Comparison of ENCODE assay signal across 8 cellular contexts in the genomic region with DNA sequence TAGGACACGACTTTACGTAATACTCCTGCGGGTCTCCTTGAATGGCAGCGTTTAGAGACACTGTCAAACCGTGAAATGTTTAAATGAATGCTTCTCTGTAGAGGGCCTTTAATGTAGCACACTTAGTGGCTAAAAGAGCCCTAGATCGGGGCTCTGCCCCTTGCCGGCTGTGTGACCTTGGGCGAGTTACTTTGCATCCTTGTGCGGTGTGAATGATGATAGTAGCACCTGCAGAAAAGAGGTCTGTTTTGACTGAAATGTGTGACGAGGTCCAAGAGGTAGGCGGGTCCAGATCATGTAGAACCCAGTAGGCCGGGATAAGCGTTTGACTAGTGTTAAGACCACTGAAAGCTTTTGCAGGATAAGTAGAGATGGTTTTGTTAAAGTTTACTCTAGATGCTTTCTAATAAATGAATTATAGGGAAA. TPM values are rescaled to one million over a fixed set of nuclear protein-coding genes. Genes with fewer than 3 reads are reported as not detected.
DNase-seq lines count a peak whose midpoint lies in the region; ATAC-seq, FAIRE-seq and TF ChIP-seq lines count a peak whose summit lies in the region.

No MANE protein-coding gene starts in this region.

- WGBS in IMR-90 (ENCODE audit: extremely low coverage in 2 of 2, insufficient read length in 1 of 2), 2 experiments, result 0% methylated on average over 9 of the region's 13 CpGs; no CpG with 5 or more reads in 1 of the 2 experiments

- H3K4me3 ChIP-seq in IMR-90 (ENCODE audit: insufficient read depth, low read depth, low read length) (peak overlapping the region; percentile 91), astrocyte (ENCODE audit: insufficient read depth, low read depth, low read length) (peak overlapping the region; percentile 98), thoracic aorta (peak overlapping the region; percentile 90)

- H2BK120ac ChIP-seq in IMR-90 (ENCODE audit: low read depth, low read length), result no peak overlapping the region

- H3K4me1 ChIP-seq in IMR-90 (ENCODE audit: control insufficient read depth, insufficient read depth, low read length) (peaks cover 4% of the 10 kb centered on the region; the same call in 1 of the 2 replicates), astrocyte (ENCODE audit: insufficient read depth, low read length) (peaks cover 15% of the 10 kb centered on the region), thoracic aorta (ENCODE audit: control insufficient read depth in 1 of 2, low read depth in 2 of 2) (peaks cover 21 to 33% of the 10 kb centered on the region in 2 donors)

- peak overlapping the region; percentile 99 for H3K4me3 Mint-ChIP-seq in astrocyte (ENCODE audit: unreplicated experiment)

- peaks cover 41% of the 10 kb centered on the region for H4K20me1 ChIP-seq in IMR-90 (ENCODE audit: insufficient read depth, low read length)
- peaks cover 45% of the 10 kb centered on the region for H4K20me1 ChIP-seq in astrocyte (ENCODE audit: insufficient read depth, low read length)

- no peak overlapping the region for H3K18ac ChIP-seq in IMR-90 (ENCODE audit: low read depth, low read length)

- BruUV-seq in IMR-90 (replicated peaks; lab: Mats Ljungman, UMichigan), result TSS peak; percentile 51

- no peak for FAIRE-seq in astrocyte (lab: Jason Lieb, UNC)

- peaks cover 59% of the 10 kb centered on the region for H3K79me2 ChIP-seq in astrocyte (ENCODE audit: insufficient read depth, low read length)

- H3K23ac ChIP-seq in IMR-90 (ENCODE audit: low read depth, low read length), result peak overlapping the region; percentile 67

- peak overlapping the region; percentile 96 for H2AFZ ChIP-seq in IMR-90 (replicated peaks; ENCODE audit: low read length, poor library complexity)
- H2AFZ ChIP-seq in astrocyte (ENCODE audit: low read depth, low read length), result peak overlapping the region; percentile 92

- no peak overlapping the region for H4K91ac ChIP-seq in IMR-90 (ENCODE audit: insufficient read depth, low read depth, low read length)

- dilution Hi-C loops in IMR-90 (cut with HindIII; ENCODE audit: low sequenced_read_pairs, unreplicated experiment), result no loop called here

- DNase-seq in IMR-90, result no peak
- DNase-seq in astrocyte (ENCODE audit: low read depth), result no peak
- DNase-seq in kidney glomerular epithelial cell (lab: John Stamatoyannopoulos, UW), result peak; percentile 29
- DNase-seq in thoracic aorta (ENCODE audit: low spot score), result no peak
- DNase-seq in COLO829 (ENCODE audit: low spot score), result no peak
- DNase-seq in NCI-H2196 treated with DMSO at 0.1 percent for 48 hours (lab: John Stamatoyannopoulos, UW; ENCODE audit: unreplicated experiment), result no peak

- H2BK15ac ChIP-seq in IMR-90 (ENCODE audit: low read depth, low read length), result no peak overlapping the region

- TF ChIP-seq RAD21 in IMR-90 (IDR thresholded peaks at IDR 0.05; ENCODE audit: low read length), result no peak

- H2BK5ac ChIP-seq in IMR-90 (ENCODE audit: low read depth, low read length, poor library complexity, severe bottlenecking), result peak overlapping the region; percentile 83

- H3K4me2 ChIP-seq in IMR-90 (ENCODE audit: low read depth, low read length) (peak overlapping the region; percentile 96), astrocyte (ENCODE audit: low read length) (peak overlapping the region; percentile 89)

- intact Hi-C loops in IMR-90 (cut with micrococcal nuclease), result loop anchor here (1.0 kb wide), 1 partner anchor 44 kb away; a partner anchor contains a TSS

- in situ Hi-C loops in IMR-90 (cut with MboI; ENCODE audit: low sequenced_read_pairs), result no loop called here

- H3K27ac ChIP-seq in IMR-90 (ENCODE audit: insufficient read depth, low read length) (peak overlapping the region; percentile 94), astrocyte (ENCODE audit: low read depth, low read length) (peak overlapping the region; percentile 98), thoracic aorta (peak overlapping the region; percentile 90 to 93)

- H3K9me3 ChIP-seq in IMR-90 (ENCODE audit: control insufficient read depth, insufficient read depth, low read length), result no peaks in the 10 kb centered on the region
- no peaks in the 10 kb centered on the region for H3K9me3 ChIP-seq in astrocyte (ENCODE audit: insufficient read depth, low read depth, low read length)
- no peaks in the 10 kb centered on the region for H3K9me3 ChIP-seq in thoracic aorta

- peak overlapping the region in 1 of 2 experiments; percentile 89; a peak in 2 of 4 replicates for H4K8ac ChIP-seq in IMR-90 (ENCODE audit: low read depth in 2 of 2, low read length in 2 of 2)

- peaks cover 7 to 24% of the 10 kb centered on the region in 2 experiments; a peak in 2 of 4 replicates for H3K79me1 ChIP-seq in IMR-90 (ENCODE audit: low read depth in 1 of 2, low read length in 2 of 2)

- TF ChIP-seq CTCF in IMR-90 (conservative IDR thresholded peaks at IDR 0.05; ENCODE audit: low read depth, low read length) (no peak), astrocyte (IDR thresholded peaks at IDR 0.05; ENCODE audit: insufficient read depth, low read depth, low read length) (no peak), thoracic aorta (IDR thresholded peaks at IDR 0.05) (no peak)

- peak overlapping the region; percentile 99 for H2AK9ac ChIP-seq in IMR-90 (replicated peaks; ENCODE audit: low read depth, low read length, poor library complexity)

- peak overlapping the region; percentile 24; the same call in 1 of the 2 replicates for H2AK5ac ChIP-seq in IMR-90 (ENCODE audit: low read depth, low read length)

- H3K27ac Mint-ChIP-seq in astrocyte (ENCODE audit: unreplicated experiment), result peak overlapping the region; percentile 80

- ATAC-seq in GM18505 (IDR thresholded peaks at IDR 0.05; ENCODE audit: unreplicated experiment), result peak; percentile 28
- ATAC-seq in GM21529 (IDR thresholded peaks at IDR 0.05; ENCODE audit: unreplicated experiment), result peak; percentile 28
- ATAC-seq in IMR-90 (ENCODE audit: low read depth), result no peak; the same call in 1 of the 2 replicates
- ATAC-seq in thoracic aorta (ENCODE audit: insufficient number of reproducible peaks, low FRiP score, low read depth), result no peak

- H3K27me3 ChIP-seq in IMR-90 (ENCODE audit: control insufficient read depth, insufficient read depth, low read length) (no peaks in the 10 kb centered on the region), astrocyte (ENCODE audit: insufficient read depth, low read length) (no peaks in the 10 kb centered on the region), thoracic aorta (replicated peaks; ENCODE audit: insufficient read depth) (no peaks in the 10 kb centered on the region)

- H3K9ac ChIP-seq in IMR-90 (ENCODE audit: low read depth, low read length) (peak overlapping the region; percentile 97), astrocyte (ENCODE audit: low read length) (peak overlapping the region; percentile 99)

- peaks cover 6% of the 10 kb centered on the region for H3K36me3 ChIP-seq in IMR-90 (ENCODE audit: control insufficient read depth, insufficient read depth, low read length)
- peaks cover 10% of the 10 kb centered on the region for H3K36me3 ChIP-seq in astrocyte (ENCODE audit: insufficient read depth, low read length)
- H3K36me3 ChIP-seq in thoracic aorta, result peaks cover 4% of the 10 kb centered on the region

- no peak for TF ChIP-seq POLR2A in GM18505 (IDR thresholded peaks at IDR 0.05; ENCODE audit: borderline replicate concordance, extremely low read depth, insufficient read depth, insufficient read length)
- TF ChIP-seq POLR2A in IMR-90 (IDR thresholded peaks at IDR 0.05; ENCODE audit: low read depth, low read length), result no peak

- CTCF ChIA-PET in IMR-90 (lab: Yijun Ruan, JAX), result no interaction called here

- H3K36me3 Mint-ChIP-seq in astrocyte (ENCODE audit: low read depth, unreplicated experiment), result peaks cover 9% of the 10 kb centered on the region

- no peak overlapping the region for H2BK20ac ChIP-seq in IMR-90 (ENCODE audit: low read depth, low read length)

- POLR2A ChIA-PET in IMR-90 (lab: Charles Lee; ENCODE audit: unreplicated experiment), result no interaction called here

- H4K5ac ChIP-seq in IMR-90 (ENCODE audit: low read depth, low read length), result 0 out of 2 replicates have a peak overlapping the region, but pooled peaks have one; percentile 82

- no peaks in the 10 kb centered on the region for H3K27me3 Mint-ChIP-seq in astrocyte (ENCODE audit: low read depth, unreplicated experiment)

- peak overlapping the region; percentile 73 for H3K14ac ChIP-seq in IMR-90 (replicated peaks; ENCODE audit: low read depth, low read length)

- H3K4me1 Mint-ChIP-seq in astrocyte (ENCODE audit: low read depth, unreplicated experiment), result peaks cover 22% of the 10 kb centered on the region

- peak overlapping the region; percentile 55; the same call in 1 of the 2 replicates for H3K4ac ChIP-seq in IMR-90 (ENCODE audit: low read depth, low read length)

- no peaks in the 10 kb centered on the region for H3K9me3 Mint-ChIP-seq in astrocyte (ENCODE audit: unreplicated experiment)

- peaks cover 4% of the 10 kb centered on the region; the same call in 1 of the 2 replicates for H3K9me1 ChIP-seq in IMR-90 (ENCODE audit: insufficient read depth, low read length)

- H3K56ac ChIP-seq in IMR-90 (ENCODE audit: extremely low read depth, insufficient read depth, low read length), result peak overlapping the region; percentile 85

TF ChIP-seq in IMR-90, 13 proteins besides CTCF, POLR2A, EP300 and RAD21 (continues in another document):
- no peak for TF ChIP-seq NFE2L2 (IDR thresholded peaks at IDR 0.05; ENCODE audit: low read depth, low read length)
- TF ChIP-seq, protein P1, sequence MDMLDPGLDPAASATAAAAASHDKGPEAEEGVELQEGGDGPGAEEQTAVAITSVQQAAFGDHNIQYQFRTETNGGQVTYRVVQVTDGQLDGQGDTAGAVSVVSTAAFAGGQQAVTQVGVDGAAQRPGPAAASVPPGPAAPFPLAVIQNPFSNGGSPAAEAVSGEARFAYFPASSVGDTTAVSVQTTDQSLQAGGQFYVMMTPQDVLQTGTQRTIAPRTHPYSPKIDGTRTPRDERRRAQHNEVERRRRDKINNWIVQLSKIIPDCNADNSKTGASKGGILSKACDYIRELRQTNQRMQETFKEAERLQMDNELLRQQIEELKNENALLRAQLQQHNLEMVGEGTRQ (IDR thresholded peaks at IDR 0.05; ENCODE audit: low read depth, low read length), result no peak

RNA-seq across cellular contexts. Expression of a gene that starts 0.9 kb away (rescaled TPM):
- 23.3 and 34.7 TPM in 2 replicates for total RNA-seq in IMR-90 (2012; rRNA removed)
- 16.8 and 20.0 TPM in 2 replicates for polyA plus RNA-seq in IMR-90 (2012; rRNA removed)
- polyA plus RNA-seq in IMR-90 (2012; cell fraction: cytosol; rRNA removed), result 7.7 and 7.9 TPM in 2 replicates
- polyA plus RNA-seq in IMR-90 (2012; cell fraction: nucleus; rRNA removed; ENCODE audit: low replicate concordance), result 23.9 and 39.7 TPM in 2 replicates
- 37.0 and 40.0 TPM in 2 replicates for total RNA-seq in astrocyte
- 10 to 100 TPM; 12.3 to 32.7 TPM for total RNA-seq in thoracic aorta

RNA-seq across cellular contexts. Expression of a gene that starts 43.5 kb away (rescaled TPM):
- total RNA-seq in IMR-90 (2012; rRNA removed) (16.0 and 21.4 TPM in 2 replicates), astrocyte (12.7 and 14.8 TPM in 2 replicates), thoracic aorta (10 to 100 TPM; 20.2 to 32.0 TPM)
- polyA plus RNA-seq in IMR-90 (2012; rRNA removed), result 9.1 and 13.7 TPM in 2 replicates
- 1.7 and 3.9 TPM in 2 replicates for polyA plus RNA-seq in IMR-90 (2012; cell fraction: cytosol; rRNA removed)
- polyA plus RNA-seq in IMR-90 (2012; cell fraction: nucleus; rRNA removed; ENCODE audit: low replicate concordance), result 1.3 and 19.1 TPM in 2 replicates

RNA-seq across cellular contexts. Expression of a gene that starts 43.7 kb away (rescaled TPM):
- total RNA-seq in IMR-90 (2012; rRNA removed) (56.8 and 147 TPM in 2 replicates), astrocyte (131 and 145 TPM in 2 replicates), thoracic aorta (100 to 1,000 TPM in 1 of 2 donors, 10 to 100 TPM in 1; 99.4 to 231 TPM)
- 94.8 and 133 TPM in 2 replicates for polyA plus RNA-seq in IMR-90 (2012; rRNA removed)
- 3.9 and 11.3 TPM in 2 replicates for polyA plus RNA-seq in IMR-90 (2012; cell fraction: cytosol; rRNA removed)
- 30.6 and 222 TPM in 2 replicates for polyA plus RNA-seq in IMR-90 (2012; cell fraction: nucleus; rRNA removed; ENCODE audit: low replicate concordance)

Comparison
In these comparisons a context has a peak if more than half of its experiments do, and no peak if none do; other contexts are left out.
1. ATAC-seq: peak in GM18505 (single experiment) and GM21529 (single experiment); none in IMR-90 (single experiment) and thoracic aorta (single experiment).
2. Peak in every context shown above with its lines, with median percentiles within 50 percentile points of each other: H3K27ac ChIP-seq and H3K4me3 ChIP-seq.